Comparison of ENCODE assay signal across 8 cellular contexts in genomic region chr19:38838208-38838985, GRCh38. TPM values are rescaled to one million over a fixed set of nuclear protein-coding genes. Genes with fewer than 3 reads are reported as not detected.
DNase-seq lines count a peak whose midpoint lies in the region; ATAC-seq, FAIRE-seq and TF ChIP-seq lines count a peak whose summit lies in the region.

No MANE protein-coding gene starts in this region.

- H3K4me1 ChIP-seq in effector memory CD4-positive, alpha-beta T cell (ENCODE audit: control insufficient read depth, insufficient read depth, low read length, poor library complexity, severe bottlenecking): peaks cover 24% of the 10 kb centered on the region
- H3K4me1 ChIP-seq in small intestine (ENCODE audit: control insufficient read depth in 2 of 2, insufficient read depth in 1 of 2, low read depth in 1 of 2, low read length in 1 of 2): no peaks in the 10 kb centered on the region

- peaks cover 23% of the 10 kb centered on the region for H3K4me1 Mint-ChIP-seq in activated B cell treated with CpG ODN at 0.5 μM for 24 hours

- H3K4me3 Mint-ChIP-seq in activated B cell treated with CpG ODN at 0.5 μM for 24 hours: no peak overlapping the region

- intact Hi-C loops in activated B cell treated with CpG ODN at 0.5 μM for 24 hours (cut with micrococcal nuclease) (no loop called here), left cardiac atrium (cut with DNase I) (no loop called here)

- POLR2A ChIA-PET in activated B cell treated with CpG ODN at 0.5 μM for 24 hours (lab: Charles Lee): interaction anchor here (2.0 to 2.7 kb wide), 2 partner anchors 11 to 31 kb away, joined by 6 to 13 read pairs; no protein-coding TSS in a partner anchor

- H3K27me3 Mint-ChIP-seq in activated B cell treated with CpG ODN at 0.5 μM for 24 hours: no peaks in the 10 kb centered on the region

- peak overlapping the region; percentile 14 for H3K27ac ChIP-seq in effector memory CD4-positive, alpha-beta T cell (ENCODE audit: insufficient read depth, low read length, poor library complexity, severe bottlenecking)
- H3K27ac ChIP-seq in small intestine (ENCODE audit: low read depth in 1 of 2, low read length in 1 of 2): peak overlapping the region in 1 of 2 donors; percentile 17

- in situ Hi-C loops in Caki2 (cut with HindIII; ENCODE audit: low pct_unique_long_range_greater_than_20kb, low sequenced_read_pairs): no loop called here
- in situ Hi-C loops in KBM-7 (cut with MboI; ENCODE audit: low pct_unique_long_range_greater_than_20kb, low sequenced_read_pairs): no loop called here

- H3K9me3 ChIP-seq in effector memory CD4-positive, alpha-beta T cell (ENCODE audit: control insufficient read depth, low read length): no peaks in the 10 kb centered on the region
- no peaks in the 10 kb centered on the region for H3K9me3 ChIP-seq in small intestine (ENCODE audit: control insufficient read depth, low read depth)

- H3K36me3 Mint-ChIP-seq in activated B cell treated with CpG ODN at 0.5 μM for 24 hours (ENCODE audit: low read depth): peaks cover 83% of the 10 kb centered on the region

- H3K27ac Mint-ChIP-seq in activated B cell treated with CpG ODN at 0.5 μM for 24 hours: peak overlapping the region; percentile 50

- no peak for TF ChIP-seq CTCF in activated B cell treated with CpG ODN at 0.5 μM for 24 hours (IDR thresholded peaks at IDR 0.05)

- 69 to 77% (median 70%) methylated on average over 18 to 19 of the region's 19 CpGs for WGBS in small intestine, 3 donors

- peaks cover 67% of the 10 kb centered on the region for H3K36me3 ChIP-seq in effector memory CD4-positive, alpha-beta T cell (ENCODE audit: control insufficient read depth, insufficient read depth, low read length)
- peaks cover 40 to 51% of the 10 kb centered on the region in 2 donors for H3K36me3 ChIP-seq in small intestine (ENCODE audit: control insufficient read depth in 2 of 2, insufficient read depth in 2 of 2, low read length in 2 of 2)

- H3K4me3 ChIP-seq in effector memory CD4-positive, alpha-beta T cell (ENCODE audit: insufficient read depth, low read depth, low read length, poor library complexity, severe bottlenecking): no peak overlapping the region
- no peak overlapping the region for H3K4me3 ChIP-seq in small intestine (ENCODE audit: low read depth in 1 of 2, low read length in 2 of 2)

- FAIRE-seq in small intestine (lab: Jason Lieb, UNC): no peak

- ATAC-seq in activated B cell treated with CpG ODN at 0.5 μM for 24 hours (ENCODE audit: low read depth) (no peak), left cardiac atrium (no peak)

- DNase-seq in Caki2 (ENCODE audit: low read depth) (peak; percentile 72), activated B cell treated with CpG ODN at 0.5 μM for 24 hours (no peak), small intestine (peak; percentile 28), KBM-7 (no peak), NAMALWA (ENCODE audit: low spot score) (no peak), left cardiac atrium (no peak), inferior parietal cortex (ENCODE audit: extremely low spot score) (no peak)
- DNase-seq in effector memory CD4-positive, alpha-beta T cell: no peak

- H3K27me3 ChIP-seq in effector memory CD4-positive, alpha-beta T cell (replicated peaks; ENCODE audit: control insufficient read depth, insufficient read depth, low read length, poor library complexity, severe bottlenecking): no peaks in the 10 kb centered on the region
- H3K27me3 ChIP-seq in small intestine (ENCODE audit: control insufficient read depth in 2 of 2, insufficient read depth in 2 of 2, low read length in 2 of 2): no peaks in the 10 kb centered on the region

- no peaks in the 10 kb centered on the region for H3K9me3 Mint-ChIP-seq in activated B cell treated with CpG ODN at 0.5 μM for 24 hours

- CTCF ChIA-PET in activated B cell treated with CpG ODN at 0.5 μM for 24 hours (lab: Charles Lee): no interaction called here

RNA-seq across cellular contexts. Expression of gene ECH1, which starts 6.8 kb away (rescaled TPM):
- 241 and 276 TPM in 2 replicates for total RNA-seq in Caki2 (2014; rRNA removed; shearing (Covaris generic); ENCODE audit: low replicate concordance)
- total RNA-seq in activated B cell treated with CpG ODN at 0.5 μM for 24 hours (152 and 164 TPM in 2 replicates), left cardiac atrium (100 to 1,000 TPM; 449 to 630 TPM)
- 100 to 1,000 TPM; 218 to 344 (median 317) TPM for polyA plus RNA-seq in small intestine

RNA-seq across cellular contexts. Expression of gene HNRNPL, which starts 11.4 kb away (rescaled TPM):
- total RNA-seq in Caki2 (2014; rRNA removed; shearing (Covaris generic); ENCODE audit: low replicate concordance): 501 and 509 TPM in 2 replicates
- total RNA-seq in activated B cell treated with CpG ODN at 0.5 μM for 24 hours: 528 and 546 TPM in 2 replicates
- polyA plus RNA-seq in small intestine: 100 to 1,000 TPM; 118 to 182 (median 171) TPM
- 100 to 1,000 TPM; 179 to 185 TPM for total RNA-seq in left cardiac atrium

RNA-seq across cellular contexts. Expression of gene LGALS4, which starts 25.7 kb away (rescaled TPM):
- total RNA-seq in Caki2 (2014; rRNA removed; shearing (Covaris generic); ENCODE audit: low replicate concordance): not detected in 2 replicates
- total RNA-seq in activated B cell treated with CpG ODN at 0.5 μM for 24 hours: 2.7 and 4.5 TPM in 2 replicates
- polyA plus RNA-seq in small intestine: 1,000 to 10,000 TPM; 1,250 to 3,807 (median 3,710) TPM
- 1 to 10 TPM in 1 of 2 donors, under 1 TPM in 1; 0.85 to 1.4 TPM for total RNA-seq in left cardiac atrium

RNA-seq across cellular contexts. Expression of gene RINL, which starts 39.7 kb away (rescaled TPM):
- total RNA-seq in Caki2 (2014; rRNA removed; shearing (Covaris generic); ENCODE audit: low replicate concordance): 9.9 and 12.6 TPM in 2 replicates
- 53.5 and 65.0 TPM in 2 replicates for total RNA-seq in activated B cell treated with CpG ODN at 0.5 μM for 24 hours
- polyA plus RNA-seq in small intestine: 10 to 100 TPM in 1 of 3 donors, 1 to 10 TPM in 2; 1.3 to 12.2 (median 7.3) TPM
- 1 to 10 TPM; 4.4 to 7.6 TPM for total RNA-seq in left cardiac atrium

RNA-seq across cellular contexts. Expression of gene LGALS7B, which starts 49.4 kb away (rescaled TPM):
- total RNA-seq in Caki2 (2014; rRNA removed; shearing (Covaris generic); ENCODE audit: low replicate concordance): not detected in 2 replicates
- total RNA-seq in activated B cell treated with CpG ODN at 0.5 μM for 24 hours: not detected in 2 replicates
- polyA plus RNA-seq in small intestine: 1 to 10 TPM in 2 of 3 donors, not detected in 1; 2.0 to 5.4 TPM
- total RNA-seq in left cardiac atrium: not detected

Comparison
In these comparisons a context has a peak if more than half of its experiments do, and no peak if none do; other contexts are left out.
1. DNase-seq: peak in Caki2 (single experiment) and small intestine (single experiment); none in activated B cell treated with CpG ODN at 0.5 μM for 24 hours (single experiment), effector memory CD4-positive, alpha-beta T cell (0 of 3), KBM-7 (single experiment), NAMALWA (single experiment), left cardiac atrium (single experiment) and inferior parietal cortex (single experiment).